8 cellular contexts compared by ENCODE assay signal in the genomic region with DNA sequence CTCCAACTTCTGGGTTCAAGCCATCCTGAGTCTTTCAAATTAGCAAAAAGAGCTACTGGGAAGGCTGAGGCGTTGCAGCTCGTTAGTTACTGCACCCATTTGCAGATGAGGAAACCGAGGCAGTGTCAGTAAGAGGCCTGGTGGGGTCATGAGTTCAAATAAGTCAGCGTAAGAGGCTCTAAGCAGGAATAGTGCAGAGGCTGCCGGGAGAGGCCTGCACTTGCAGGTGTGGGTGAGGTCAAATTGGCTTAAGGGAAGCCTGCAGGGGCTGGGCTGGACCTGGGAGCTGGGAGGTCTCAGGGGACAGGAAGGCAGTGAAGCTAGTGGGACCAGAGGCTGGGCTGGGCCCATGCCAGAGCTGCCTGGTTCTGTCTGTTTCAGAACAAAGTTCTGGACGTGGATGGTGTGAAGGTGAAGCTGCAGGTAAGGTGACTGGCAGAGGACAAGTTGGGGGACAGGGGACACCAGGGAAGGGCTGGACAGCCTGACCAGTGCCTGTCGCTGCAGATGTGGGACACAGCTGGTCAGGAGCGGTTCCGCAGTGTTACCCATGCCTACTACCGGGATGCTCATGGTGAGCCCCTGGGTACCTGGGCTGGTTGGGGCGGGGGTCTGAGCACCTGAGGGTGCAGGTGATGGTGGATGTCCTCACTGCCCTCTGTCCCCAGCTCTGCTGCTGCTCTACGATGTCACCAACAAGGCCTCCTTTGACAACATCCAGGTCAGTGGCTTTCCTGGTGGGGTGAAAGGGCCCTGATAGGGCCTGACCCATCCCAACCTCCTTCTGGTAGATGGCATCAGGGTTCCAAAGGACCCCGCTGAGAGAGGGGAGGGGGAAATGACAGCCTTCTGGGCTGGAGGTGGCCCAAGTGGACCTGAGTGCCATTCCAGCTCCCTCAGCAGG. TPM values are rescaled to one million over a fixed set of nuclear protein-coding genes. Genes with fewer than 3 reads are reported as not detected.
A peak's percentile ranks its signal among the peaks of the same experiment; 100 is the strongest.
DNase-seq lines count a peak whose midpoint lies in the region; ATAC-seq, FAIRE-seq and TF ChIP-seq lines count a peak whose summit lies in the region.

No MANE protein-coding gene starts in this region.

- H4K20me1 ChIP-seq in mammary epithelial cell (ENCODE audit: insufficient read depth, low read length) = peaks cover 17% of the 10 kb centered on the region

- CTCF ChIA-PET in mammary epithelial cell (lab: Charles Lee; ENCODE audit: low non-redundant PET) = interaction anchor here (0.7 kb wide), 1 partner anchor 11 kb away, joined by 3 read pairs; no protein-coding TSS in a partner anchor

- no peak overlapping the region for H3K27ac ChIP-seq in mammary epithelial cell (ENCODE audit: insufficient read depth, low read depth, low read length)
- H3K27ac ChIP-seq in prostate gland = peak overlapping the region; percentile 26 to 36

- BruUV-seq in mammary epithelial cell (replicated peaks; lab: Mats Ljungman, UMichigan) = no TSS peak

- intact Hi-C loops in mammary epithelial cell (cut with micrococcal nuclease) (no loop called here), prostate gland (cut with DNase I) (no loop called here)

- no peak for TF ChIP-seq CTCF in NB4 (IDR thresholded peaks at IDR 0.05; ENCODE audit: low read depth, low read length)
- TF ChIP-seq CTCF in mammary epithelial cell (conservative IDR thresholded peaks at IDR 0.05 in 1 of 2, IDR thresholded peaks at IDR 0.05 in 1 of 2; ENCODE audit: extremely low read depth in 1 of 2, insufficient read depth in 1 of 2, low read depth in 1 of 2, low read length in 2 of 2) = no peak
- TF ChIP-seq CTCF in prostate gland (IDR thresholded peaks at IDR 0.05) = no peak
- no peak for TF ChIP-seq CTCF in GM20000 (IDR thresholded peaks at IDR 0.05; ENCODE audit: extremely low read depth, missing control alignments)

- H3K27me3 ChIP-seq in mammary epithelial cell (ENCODE audit: insufficient read depth, low read length) (no peaks in the 10 kb centered on the region), prostate gland (replicated peaks; ENCODE audit: insufficient read depth) (no peaks in the 10 kb centered on the region)

- H3K9me3 ChIP-seq in mammary epithelial cell (replicated peaks; ENCODE audit: insufficient read depth, low read length) = no peaks in the 10 kb centered on the region
- H3K9me3 ChIP-seq in prostate gland = no peaks in the 10 kb centered on the region

- peak overlapping the region; percentile 88 for H3K4me2 ChIP-seq in mammary epithelial cell (ENCODE audit: insufficient read depth, low read depth, low read length)

- no peak for DNase-seq in GM12892 (ENCODE audit: insufficient read length)
- DNase-seq in NB4 (ENCODE audit: low read depth) = peak; percentile 56
- no peak for DNase-seq in mammary epithelial cell
- DNase-seq in prostate gland (ENCODE audit: low spot score) = no peak
- no peak for DNase-seq in activated effector memory CD4-positive, alpha-beta T cell treated with Interleukin-2 at 50 U/mL for 16 hours
- no peak for DNase-seq in KG1 (lab: John Stamatoyannopoulos, UW)
- no peak for DNase-seq in GM20000 (ENCODE audit: low spot score)

- no peak for FAIRE-seq in GM12892 (lab: Jason Lieb, UNC)

- peaks cover 41% of the 10 kb centered on the region for H3K79me2 ChIP-seq in mammary epithelial cell (ENCODE audit: insufficient read depth, low read length)

- H3K9ac ChIP-seq in mammary epithelial cell (ENCODE audit: insufficient read depth, low read length) = no peak overlapping the region

- no peak overlapping the region for H2AFZ ChIP-seq in mammary epithelial cell (ENCODE audit: low read depth, low read length)

- TF ChIP-seq POLR2A in GM12892 (IDR thresholded peaks at IDR 0.05; ENCODE audit: low read depth, low read length) (peak; percentile 81), NB4 (IDR thresholded peaks at IDR 0.05; ENCODE audit: extremely low read depth, insufficient read length) (peak; percentile 27), prostate gland (IDR thresholded peaks at IDR 0.05) (no peak)

- peaks cover 58% of the 10 kb centered on the region for H3K4me1 ChIP-seq in mammary epithelial cell (ENCODE audit: insufficient read depth, low read length)
- H3K4me1 ChIP-seq in prostate gland (replicated peaks) = peaks cover 37% of the 10 kb centered on the region

- peaks cover 11% of the 10 kb centered on the region for H3K36me3 ChIP-seq in mammary epithelial cell (ENCODE audit: insufficient read depth, low read length)
- H3K36me3 ChIP-seq in prostate gland = no peaks in the 10 kb centered on the region

- WGBS in mammary epithelial cell (ENCODE audit: low coverage, missing lambda C conversion rate) = 27% methylated on average over 12 of the region's 13 CpGs
- WGBS in prostate gland = 65% methylated on average over 13 of the region's 13 CpGs

- ATAC-seq in GM18867 (IDR thresholded peaks at IDR 0.05; ENCODE audit: unreplicated experiment) = no peak

- dilution Hi-C loops in mammary epithelial cell (cut with HindIII; ENCODE audit: low sequenced_read_pairs) = no loop called here

- in situ Hi-C loops in mammary epithelial cell (cut with MboI; ENCODE audit: low sequenced_read_pairs in 2 of 2) = loop anchor here in 1 of 2 donors (25.0 kb wide), 1 partner anchor 314 kb away; a partner anchor contains a TSS

- peak overlapping the region; percentile 100 for H3K4me3 ChIP-seq in NB4 (ENCODE audit: low read depth, low read length)
- no peak overlapping the region for H3K4me3 ChIP-seq in mammary epithelial cell (replicated peaks in 1 of 3; ENCODE audit: insufficient read depth in 1 of 3, low read depth in 2 of 3, low read length in 3 of 3)
- H3K4me3 ChIP-seq in prostate gland = no peak overlapping the region

RNA-seq across cellular contexts. Expression of a gene that starts 3.0 kb away (rescaled TPM):
- polyA plus RNA-seq in GM12892 (2012; ENCODE audit: missing spikeins) = 3.2 TPM
- total RNA-seq in mammary epithelial cell (1 to 10 TPM in 1 of 2 donors, under 1 TPM in 1; 0.33 to 1.0 TPM), prostate gland (1 to 10 TPM; 1.8 to 5.1 TPM)
- 0.80 TPM for polyA plus RNA-seq in mammary epithelial cell
- polyA minus RNA-seq in mammary epithelial cell = 0.21 TPM

RNA-seq across cellular contexts. Expression of a gene that starts 4.1 kb away (rescaled TPM):
- 27.8 TPM for polyA plus RNA-seq in GM12892 (2012; ENCODE audit: missing spikeins)
- total RNA-seq in mammary epithelial cell (100 to 1,000 TPM in 1 of 2 donors, 10 to 100 TPM in 1; 47.5 to 110 TPM), prostate gland (10 to 100 TPM; 40.0 to 51.5 TPM)
- polyA plus RNA-seq in mammary epithelial cell = 65.7 TPM
- 54.6 TPM for polyA minus RNA-seq in mammary epithelial cell

RNA-seq across cellular contexts. Expression of a gene that starts 15.7 kb away (rescaled TPM):
- polyA plus RNA-seq in GM12892 (2012; ENCODE audit: missing spikeins) = 9.3 TPM
- total RNA-seq in mammary epithelial cell (100 to 1,000 TPM; 119 to 133 TPM), prostate gland (100 to 1,000 TPM; 205 to 349 TPM)
- polyA plus RNA-seq in mammary epithelial cell = 28.4 TPM
- 17.7 TPM for polyA minus RNA-seq in mammary epithelial cell

RNA-seq across cellular contexts. Expression of a gene that starts 45.0 kb away (rescaled TPM):
- polyA plus RNA-seq in GM12892 (2012; ENCODE audit: missing spikeins) = 0.06 TPM
- 1 to 10 TPM in 1 of 2 donors, under 1 TPM in 1; 0.83 to 1.4 TPM for total RNA-seq in mammary epithelial cell
- 0.09 TPM for polyA plus RNA-seq in mammary epithelial cell
- polyA minus RNA-seq in mammary epithelial cell = not detected
- total RNA-seq in prostate gland = 1 to 10 TPM in 1 of 2 donors, under 1 TPM in 1; 0.77 to 5.3 TPM

RNA-seq across cellular contexts. Expression of a gene that starts 53.8 kb away (rescaled TPM):
- polyA plus RNA-seq in GM12892 (2012; ENCODE audit: missing spikeins) = 28.7 TPM
- total RNA-seq in mammary epithelial cell (10 to 100 TPM; 39.0 to 55.8 TPM), prostate gland (100 to 1,000 TPM in 1 of 2 donors, 10 to 100 TPM in 1; 55.9 to 110 TPM)
- 68.1 TPM for polyA plus RNA-seq in mammary epithelial cell
- polyA minus RNA-seq in mammary epithelial cell = 45.8 TPM
